In the genomic region with DNA sequence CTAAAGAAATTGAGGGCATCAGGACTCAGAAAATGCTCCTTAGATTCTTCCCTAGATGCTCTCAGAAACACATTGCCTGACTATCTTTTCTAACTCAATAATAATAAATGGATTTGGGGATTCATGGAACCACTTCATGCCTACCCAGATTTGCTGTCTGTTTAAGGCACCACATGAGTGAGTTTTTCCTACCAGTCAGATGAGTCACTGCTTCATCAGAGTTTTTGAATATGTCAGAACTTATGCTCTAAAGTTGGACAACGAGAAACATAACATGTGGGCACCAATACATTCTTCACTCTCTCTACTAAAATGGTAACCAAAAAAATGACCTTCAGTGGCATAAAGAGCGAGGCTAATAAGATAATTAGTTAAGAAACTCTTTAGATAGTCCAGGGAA, we compare ENCODE assay signal across 30 cellular contexts.
DNase-seq lines count a peak whose midpoint lies in the region; ATAC-seq, FAIRE-seq and TF ChIP-seq lines count a peak whose summit lies in the region.
"Had no signal": no experiment of that assay in that cellular context is flagged by ENCODE, and none has a peak within 500 bp of the region (broad histone marks: within the 10 kb centered on the region; RNA-seq: fewer than 3 reads in every experiment).

No MANE protein-coding gene starts in this region.

- no peak overlapping the region for H2BK120ac ChIP-seq in IMR-90 (ENCODE audit: low read depth, low read length)

- no peak overlapping the region for H3K18ac ChIP-seq in IMR-90 (ENCODE audit: low read depth, low read length)

- H3K79me1 ChIP-seq in IMR-90 (ENCODE audit: low read depth in 1 of 2, low read length in 2 of 2): no peaks in the 10 kb centered on the region

- H3K9me3 ChIP-seq in A549 (no peaks in the 10 kb centered on the region), IMR-90 (ENCODE audit: control insufficient read depth, insufficient read depth, low read length) (no peaks in the 10 kb centered on the region), body of pancreas (no peaks in the 10 kb centered on the region), uterus (no peaks in the 10 kb centered on the region), psoas muscle (no peaks in the 10 kb centered on the region)
- H3K9me3 ChIP-seq: suprapubic skin had no signal

- intact Hi-C loops in IMR-90 (cut with micrococcal nuclease) (no loop called here), body of pancreas (cut with DNase I) (no loop called here), uterus (cut with DNase I; ENCODE audit: low total_unique reads) (no loop called here), psoas muscle (cut with DNase I) (no loop called here)

- no peaks in the 10 kb centered on the region for H3K9me1 ChIP-seq in IMR-90 (ENCODE audit: insufficient read depth, low read length)

- no peak overlapping the region for H2BK15ac ChIP-seq in IMR-90 (ENCODE audit: low read depth, low read length)

- H2BK5ac ChIP-seq in IMR-90 (ENCODE audit: low read depth, low read length, poor library complexity, severe bottlenecking): no peak overlapping the region

- no peak for DNase-seq in A549 (ENCODE audit: low read depth in 1 of 2, low spot score in 1 of 2)
- DNase-seq in IMR-90: peak; percentile 61
- DNase-seq in amniotic epithelial cell (ENCODE audit: low read depth): peak; percentile 9
- DNase-seq in fibroblast of peridontal ligament (ENCODE audit: extremely low read depth): peak; percentile 80
- no peak for DNase-seq in body of pancreas
- DNase-seq in uterus: no peak
- no peak for DNase-seq in NCI-H1417 treated with DMSO at 0.1 percent for 48 hours (lab: John Stamatoyannopoulos, UW)
- no peak for DNase-seq in psoas muscle
- DNase-seq: activated CD4-positive, alpha-beta T cell treated with anti-CD3 and anti-CD28 coated beads for 36 hours; activated CD8-positive, alpha-beta T cell treated with anti-CD3 and anti-CD28 coated beads, Interleukin-2, amount 10 ng/mL, durations not matched to agents 7 days and 5 days; activated effector memory CD4-positive, alpha-beta T cell treated with Interleukin-2 at 50 U/mL for 16 hours; activated T-cell treated with anti-CD3 and anti-CD28 coated beads for 4 hours; CD8-positive, alpha-beta T cell; DMS 273 treated with DMSO at 0.1 percent for 48 hours; foreskin melanocyte; left cardiac atrium; mammary epithelial cell; NCI-H1105 treated with DMSO at 0.1 percent for 48 hours; NCI-H2081; NCI-H226; sigmoid colon; stimulated activated CD4-positive, alpha-beta T cell treated with anti-CD3 and anti-CD28 coated beads, Interleukin-4, amount 100 ng/mL, for 4 hours; T-helper 17 cell had no signal

- H2AFZ ChIP-seq in IMR-90 (replicated peaks; ENCODE audit: low read length, poor library complexity): no peak overlapping the region
- H2AFZ ChIP-seq: neural progenitor cell, parathyroid adenoma had no signal

- no peak for TF ChIP-seq RAD21 in A549 (conservative IDR thresholded peaks at IDR 0.05 in 1 of 2, IDR thresholded peaks at IDR 0.05 in 1 of 2)
- TF ChIP-seq RAD21 in IMR-90 (IDR thresholded peaks at IDR 0.05; ENCODE audit: low read length): no peak

- TF ChIP-seq POLR2A in A549 (IDR thresholded peaks at IDR 0.05; ENCODE audit: low read length) (no peak), IMR-90 (IDR thresholded peaks at IDR 0.05; ENCODE audit: low read depth, low read length) (no peak), body of pancreas (IDR thresholded peaks at IDR 0.05) (no peak), uterus (IDR thresholded peaks at IDR 0.05) (no peak)

- H3K36me3 ChIP-seq in IMR-90 (ENCODE audit: control insufficient read depth, insufficient read depth, low read length): no peaks in the 10 kb centered on the region
- no peaks in the 10 kb centered on the region for H3K36me3 ChIP-seq in body of pancreas (replicated peaks in 1 of 2; ENCODE audit: insufficient read depth in 1 of 2, low read depth in 2 of 2)
- no peaks in the 10 kb centered on the region for H3K36me3 ChIP-seq in uterus
- no peaks in the 10 kb centered on the region for H3K36me3 ChIP-seq in psoas muscle (ENCODE audit: insufficient read depth in 1 of 2, low read depth in 1 of 2)
- H3K36me3 ChIP-seq: neural progenitor cell, sigmoid colon, suprapubic skin had no signal

- H4K8ac ChIP-seq in IMR-90 (ENCODE audit: low read depth in 2 of 2, low read length in 2 of 2): no peak overlapping the region

- H3K4ac ChIP-seq in IMR-90 (ENCODE audit: low read depth, low read length): no peak overlapping the region

- no peak overlapping the region for H3K4me3 ChIP-seq in A549
- no peak overlapping the region for H3K4me3 ChIP-seq in IMR-90 (ENCODE audit: insufficient read depth, low read depth, low read length)
- no peak overlapping the region for H3K4me3 ChIP-seq in body of pancreas
- H3K4me3 ChIP-seq in uterus: no peak overlapping the region
- H3K4me3 ChIP-seq in psoas muscle: no peak overlapping the region
- H3K4me3 ChIP-seq: neural progenitor cell, sigmoid colon, SK-N-MC, suprapubic skin had no signal

- H3K4me2 ChIP-seq in A549 (no peak overlapping the region), IMR-90 (ENCODE audit: low read depth, low read length) (no peak overlapping the region)
- H3K4me2 ChIP-seq: neural progenitor cell had no signal

- FAIRE-seq in A549 (lab: Jason Lieb, UNC): no peak
- FAIRE-seq: H1 had no signal

- no peaks in the 10 kb centered on the region for H4K20me1 ChIP-seq in IMR-90 (ENCODE audit: insufficient read depth, low read length)

- POLR2A ChIA-PET in A549 (lab: Yijun Ruan, JAX): no interaction called here
- POLR2A ChIA-PET in IMR-90 (lab: Charles Lee; ENCODE audit: unreplicated experiment): no interaction called here

- no peak overlapping the region for H3K9ac ChIP-seq in IMR-90 (ENCODE audit: low read depth, low read length)
- H3K9ac ChIP-seq: neural progenitor cell, parathyroid adenoma had no signal

- H2BK20ac ChIP-seq in IMR-90 (ENCODE audit: low read depth, low read length): no peak overlapping the region

- in situ Hi-C loops in IMR-90 (cut with MboI; ENCODE audit: low sequenced_read_pairs): no loop called here

- H2AK5ac ChIP-seq in IMR-90 (ENCODE audit: low read depth, low read length): no peak overlapping the region

- H3K27ac ChIP-seq in A549: no peak overlapping the region
- no peak overlapping the region for H3K27ac ChIP-seq in IMR-90 (ENCODE audit: insufficient read depth, low read length)
- H3K27ac ChIP-seq in body of pancreas: no peak overlapping the region
- H3K27ac ChIP-seq in uterus: no peak overlapping the region
- no peak overlapping the region for H3K27ac ChIP-seq in psoas muscle
- H3K27ac ChIP-seq: 22Rv1, neural progenitor cell, parathyroid adenoma, sigmoid colon, SK-N-MC, suprapubic skin had no signal

- peaks cover 17% of the 10 kb centered on the region for H3K4me1 ChIP-seq in A549
- H3K4me1 ChIP-seq in IMR-90 (ENCODE audit: control insufficient read depth, insufficient read depth, low read length): peaks cover 3% of the 10 kb centered on the region; the same call in 1 of the 2 replicates
- H3K4me1 ChIP-seq in body of pancreas: no peaks in the 10 kb centered on the region
- no peaks in the 10 kb centered on the region for H3K4me1 ChIP-seq in uterus
- H3K4me1 ChIP-seq in psoas muscle: no peaks in the 10 kb centered on the region
- H3K4me1 ChIP-seq: neural progenitor cell, parathyroid adenoma, sigmoid colon, suprapubic skin had no signal

- dilution Hi-C loops in IMR-90 (cut with HindIII; ENCODE audit: low sequenced_read_pairs, unreplicated experiment): no loop called here

- no peak overlapping the region for H3K23ac ChIP-seq in IMR-90 (ENCODE audit: low read depth, low read length)

- 36% methylated on average over 2 of the region's 2 CpGs for WGBS in A549 (ENCODE audit: missing lambda C conversion rate)
- no CpG with 5 or more reads among the region's 2 CpGs for WGBS in IMR-90 (ENCODE audit: extremely low coverage in 2 of 2, insufficient read length in 1 of 2), 2 experiments
- 67 to 80% methylated on average over 2 of the region's 2 CpGs for WGBS in body of pancreas, 2 donors
- WGBS in psoas muscle, 3 donors: 62 to 68% (median 67%) methylated on average over 2 of the region's 2 CpGs

- no TSS peak for BruUV-seq in IMR-90 (replicated peaks; lab: Mats Ljungman, UMichigan)

- H2AK9ac ChIP-seq in IMR-90 (replicated peaks; ENCODE audit: low read depth, low read length, poor library complexity): no peak overlapping the region

- ATAC-seq in A549 (no peak), IMR-90 (ENCODE audit: low read depth) (peak; percentile 68; the same call in 1 of the 2 replicates), body of pancreas (no peak), psoas muscle (no peak)
- ATAC-seq: activated CD4-positive, alpha-beta T cell treated with anti-CD3 and anti-CD28 coated beads for 36 hours; activated CD8-positive, alpha-beta T cell treated with anti-CD3 and anti-CD28 coated beads, Interleukin-2, amount 10 ng/mL, durations not matched to agents 7 days and 5 days; CD8-positive, alpha-beta T cell; left cardiac atrium; stimulated activated memory B cell treated with anti-CD40 and anti-IgM and Interleukin-4, amounts not matched to agents 10 μg/mL and 1 μg/mL and 100 μg/mL, for 72 hours; T-helper 17 cell had no signal

- H3K14ac ChIP-seq in IMR-90 (replicated peaks; ENCODE audit: low read depth, low read length): no peak overlapping the region

- no peak overlapping the region for H3K56ac ChIP-seq in IMR-90 (ENCODE audit: extremely low read depth, insufficient read depth, low read length)

- peak overlapping the region; percentile 45; the same call in 1 of the 2 replicates for H4K5ac ChIP-seq in IMR-90 (ENCODE audit: low read depth, low read length)

- TF ChIP-seq EP300 in A549 (IDR thresholded peaks at IDR 0.05): no peak

- CTCF ChIA-PET in A549 (lab: Yijun Ruan, JAX): interaction anchor here (0.7 kb wide), 1 partner anchor 153 kb away, joined by 3 read pairs; no protein-coding TSS in a partner anchor
- CTCF ChIA-PET in IMR-90 (lab: Yijun Ruan, JAX): interaction anchor here (1.2 kb wide), 1 partner anchor 153 kb away, joined by 4 read pairs; no protein-coding TSS in a partner anchor

- no peak overlapping the region for H4K91ac ChIP-seq in IMR-90 (ENCODE audit: insufficient read depth, low read depth, low read length)

- H3K27me3 ChIP-seq in IMR-90 (ENCODE audit: control insufficient read depth, insufficient read depth, low read length): no peaks in the 10 kb centered on the region
- H3K27me3 ChIP-seq in body of pancreas: no peaks in the 10 kb centered on the region
- H3K27me3 ChIP-seq in uterus: no peaks in the 10 kb centered on the region
- H3K27me3 ChIP-seq in psoas muscle (ENCODE audit: insufficient read depth in 3 of 3, low read length in 2 of 3): no peaks in the 10 kb centered on the region
- H3K27me3 ChIP-seq: neural progenitor cell, sigmoid colon, suprapubic skin had no signal

- TF ChIP-seq CTCF in A549 (IDR thresholded peaks at IDR 0.05) (no peak), IMR-90 (conservative IDR thresholded peaks at IDR 0.05; ENCODE audit: low read depth, low read length) (no peak), body of pancreas (IDR thresholded peaks at IDR 0.05) (no peak), uterus (IDR thresholded peaks at IDR 0.05) (no peak), psoas muscle (IDR thresholded peaks at IDR 0.05) (no peak)

TF ChIP-seq in A549, 52 proteins besides CTCF, POLR2A, EP300 and RAD21 (continues in another document):
- TF ChIP-seq JUN (IDR thresholded peaks at IDR 0.05) (no peak), FOSL2 (IDR thresholded peaks at IDR 0.05) (no peak), FOSL2 (CRISPR knock-in tag; IDR thresholded peaks at IDR 0.05) (peak; percentile 34)

TF ChIP-seq in IMR-90, 13 proteins besides CTCF, POLR2A, EP300 and RAD21 (continues in another document):
- TF ChIP-seq FOS (IDR thresholded peaks at IDR 0.05; ENCODE audit: low read depth, low read length): 0 out of 2 replicates have a peak, but pooled peaks have one; percentile 33

Comparison
In these comparisons a context has a peak if more than half of its experiments do, and no peak if none do; other contexts are left out.
1. DNase-seq: peak in IMR-90 (single experiment), amniotic epithelial cell (single experiment) and fibroblast of peridontal ligament (single experiment); none in A549 (0 of 2), body of pancreas (0 of 4), uterus (0 of 2), NCI-H1417 treated with DMSO at 0.1 percent for 48 hours (single experiment) and psoas muscle (0 of 2).